Comparison of ENCODE assay signal across 12 cellular contexts in genomic region chr11:63882555-63883242, GRCh38. TPM values are rescaled to one million over a fixed set of nuclear protein-coding genes. Genes with fewer than 3 reads are reported as not detected.
DNase-seq lines count a peak whose midpoint lies in the region; ATAC-seq lines count a peak whose summit lies in the region.
"Had no signal": no experiment of that assay in that cellular context is flagged by ENCODE, and none has a peak within 500 bp of the region (broad histone marks: within the 10 kb centered on the region; RNA-seq: fewer than 3 reads in every experiment).

No MANE protein-coding gene starts in this region.

- H3K27me3 Mint-ChIP-seq in T-helper 1 cell treated with Interleukin-12 subunit alpha and Interleukin-12 subunit beta and Interleukin-4 antibody, amounts not matched to agents 30 μg/mL and 1 μg/mL, for 36 hours (ENCODE audit: low read depth): no peaks in the 10 kb centered on the region
- H3K27me3 Mint-ChIP-seq in T-helper 17 cell: no peaks in the 10 kb centered on the region
- H3K27me3 Mint-ChIP-seq in stimulated activated naive B cell treated with anti-CD40 and anti-IgM and Interleukin-4, amounts not matched to agents 10 μg/mL and 1 μg/mL and 100 μg/mL, for 72 hours: no peaks in the 10 kb centered on the region
- H3K27me3 Mint-ChIP-seq: progenitor cell of endocrine pancreas had no signal

- intact Hi-C loops in left cardiac atrium (cut with DNase I): no loop called here

- H3K27ac Mint-ChIP-seq in T-helper 1 cell treated with Interleukin-12 subunit alpha and Interleukin-12 subunit beta and Interleukin-4 antibody, amounts not matched to agents 30 μg/mL and 1 μg/mL, for 36 hours: peak overlapping the region; percentile 41
- H3K27ac Mint-ChIP-seq in T-helper 17 cell: peak overlapping the region; percentile 61
- no peak overlapping the region for H3K27ac Mint-ChIP-seq in stimulated activated naive B cell treated with anti-CD40 and anti-IgM and Interleukin-4, amounts not matched to agents 10 μg/mL and 1 μg/mL and 100 μg/mL, for 72 hours
- H3K27ac Mint-ChIP-seq: progenitor cell of endocrine pancreas had no signal

- no peaks in the 10 kb centered on the region for H3K9me3 ChIP-seq in T-helper 17 cell (ENCODE audit: control insufficient read depth, low read length, poor library complexity, severe bottlenecking)

- no peak for DNase-seq in T-helper 1 cell
- no peak for DNase-seq in T-helper 17 cell
- DNase-seq in left cardiac atrium: peak; percentile 38
- DNase-seq in stimulated activated naive B cell treated with anti-CD40 and anti-IgM and Interleukin-4, amounts not matched to agents 10 μg/mL and 1 μg/mL and 100 μg/mL, for 72 hours: no peak
- no peak for DNase-seq in activated effector memory CD4-positive, alpha-beta T cell treated with anti-CD3 and anti-CD28 coated beads, Interleukin-2, amount 50 U/mL, for 16 hours
- DNase-seq in NCI-H524 (lab: John Stamatoyannopoulos, UW): no peak
- DNase-seq in NCI-H1436 (lab: John Stamatoyannopoulos, UW): no peak
- DNase-seq: activated gamma-delta T cell, foreskin fibroblast, PC-9 had no signal

- H3K9me3 Mint-ChIP-seq in T-helper 1 cell treated with Interleukin-12 subunit alpha and Interleukin-12 subunit beta and Interleukin-4 antibody, amounts not matched to agents 30 μg/mL and 1 μg/mL, for 36 hours: no peaks in the 10 kb centered on the region
- H3K9me3 Mint-ChIP-seq in stimulated activated naive B cell treated with anti-CD40 and anti-IgM and Interleukin-4, amounts not matched to agents 10 μg/mL and 1 μg/mL and 100 μg/mL, for 72 hours: no peaks in the 10 kb centered on the region

- no peak overlapping the region for H3K4me3 Mint-ChIP-seq in T-helper 1 cell treated with Interleukin-12 subunit alpha and Interleukin-12 subunit beta and Interleukin-4 antibody, amounts not matched to agents 30 μg/mL and 1 μg/mL, for 36 hours
- no peak overlapping the region for H3K4me3 Mint-ChIP-seq in T-helper 17 cell
- H3K4me3 Mint-ChIP-seq in stimulated activated naive B cell treated with anti-CD40 and anti-IgM and Interleukin-4, amounts not matched to agents 10 μg/mL and 1 μg/mL and 100 μg/mL, for 72 hours: no peak overlapping the region

- ATAC-seq in T-helper 17 cell (peak; percentile 81), left cardiac atrium (peak; percentile 69 to 81)
- ATAC-seq in stimulated activated naive B cell treated with anti-CD40 and anti-IgM and Interleukin-4, amounts not matched to agents 10 μg/mL and 1 μg/mL and 100 μg/mL, for 72 hours (replicated peaks): peak; percentile 69 to 71

- peaks cover 43% of the 10 kb centered on the region for H3K4me1 Mint-ChIP-seq in T-helper 1 cell treated with Interleukin-12 subunit alpha and Interleukin-12 subunit beta and Interleukin-4 antibody, amounts not matched to agents 30 μg/mL and 1 μg/mL, for 36 hours (ENCODE audit: low read depth)
- peaks cover 59% of the 10 kb centered on the region for H3K4me1 Mint-ChIP-seq in T-helper 17 cell
- peaks cover 38 to 75% of the 10 kb centered on the region in 2 donors for H3K4me1 Mint-ChIP-seq in stimulated activated naive B cell treated with anti-CD40 and anti-IgM and Interleukin-4, amounts not matched to agents 10 μg/mL and 1 μg/mL and 100 μg/mL, for 72 hours

- peaks cover 4% of the 10 kb centered on the region for H3K36me3 Mint-ChIP-seq in T-helper 1 cell treated with Interleukin-12 subunit alpha and Interleukin-12 subunit beta and Interleukin-4 antibody, amounts not matched to agents 30 μg/mL and 1 μg/mL, for 36 hours (ENCODE audit: low read depth)
- H3K36me3 Mint-ChIP-seq in T-helper 17 cell (ENCODE audit: low read depth): no peaks in the 10 kb centered on the region
- peaks cover 9 to 19% of the 10 kb centered on the region in 2 donors for H3K36me3 Mint-ChIP-seq in stimulated activated naive B cell treated with anti-CD40 and anti-IgM and Interleukin-4, amounts not matched to agents 10 μg/mL and 1 μg/mL and 100 μg/mL, for 72 hours

RNA-seq across cellular contexts. Expression of gene RCOR2, which starts 34.3 kb away (rescaled TPM):
- total RNA-seq in T-helper 17 cell (not detected), left cardiac atrium (1 to 10 TPM; 2.3 to 8.3 TPM)

RNA-seq across cellular contexts. Expression of gene MARK2, which starts 43.8 kb away (rescaled TPM):
- total RNA-seq in T-helper 17 cell: 10 to 100 TPM; 44.6 to 53.5 TPM
- total RNA-seq in left cardiac atrium: 10 to 100 TPM; 33.5 to 37.5 TPM

RNA-seq across cellular contexts. Expression of gene NAA40, which starts 56.1 kb away (rescaled TPM):
- total RNA-seq in T-helper 17 cell: 10 to 100 TPM; 16.6 to 19.3 TPM
- 10 to 100 TPM; 26.0 to 29.1 TPM for total RNA-seq in left cardiac atrium
